Comparison of ENCODE assay signal across 24 cellular contexts in genomic region chr7:148368562-148368961, GRCh38.
"Had no signal": no experiment of that assay in that cellular context is flagged by ENCODE, and none has a peak within 500 bp of the region (broad histone marks: within the 10 kb centered on the region; RNA-seq: fewer than 3 reads in every experiment).

No MANE protein-coding gene starts in this region.

- H3K4me3 ChIP-seq: gastroesophageal sphincter, hepatocyte, neural progenitor cell, testis, transverse colon had no signal

- ATAC-seq: activated T-cell treated with anti-CD3 and anti-CD28 coated beads, Interleukin-2, amount 50 U/mL, for 72 hours; gastroesophageal sphincter; left cardiac atrium; left ventricle myocardium superior; naive thymus-derived CD8-positive, alpha-beta T cell; right cardiac atrium had no signal

- H3K4me1 Mint-ChIP-seq: activated CD4-positive, alpha-beta memory T cell treated with anti-CD3 and anti-CD28 coated beads, Interleukin-2, amount 10 ng/mL, durations not matched to agents 7 days and 5 days; activated CD4-positive, alpha-beta T cell treated with anti-CD3 and anti-CD28 coated beads, Interleukin-2, amount 10 ng/mL, durations not matched to agents 7 days and 5 days; naive thymus-derived CD8-positive, alpha-beta T cell; neural progenitor cell had no signal

- H3K4me2 ChIP-seq: hepatocyte had no signal

- H3K9me3 Mint-ChIP-seq: activated CD4-positive, alpha-beta memory T cell treated with anti-CD3 and anti-CD28 coated beads, Interleukin-2, amount 10 ng/mL, durations not matched to agents 7 days and 5 days; activated T-cell treated with anti-CD3 and anti-CD28 coated beads, Interleukin-2, amount 50 U/mL, for 72 hours had no signal

- H3K9ac ChIP-seq: neural progenitor cell had no signal

- H3K9me3 ChIP-seq: gastroesophageal sphincter, testis, transverse colon had no signal

- H3K4me1 ChIP-seq: gastroesophageal sphincter, testis, transverse colon had no signal

- H3K27me3 Mint-ChIP-seq: activated CD4-positive, alpha-beta memory T cell treated with anti-CD3 and anti-CD28 coated beads, Interleukin-2, amount 10 ng/mL, durations not matched to agents 7 days and 5 days; activated CD4-positive, alpha-beta T cell treated with anti-CD3 and anti-CD28 coated beads, Interleukin-2, amount 10 ng/mL, durations not matched to agents 7 days and 5 days; activated naive CD8-positive, alpha-beta T cell had no signal

- H3K27ac ChIP-seq: gastroesophageal sphincter, hepatocyte, testis, transverse colon had no signal

- H3K36me3 Mint-ChIP-seq: activated naive CD8-positive, alpha-beta T cell; naive thymus-derived CD8-positive, alpha-beta T cell had no signal

- DNase-seq: activated CD4-positive, alpha-beta memory T cell treated with anti-CD3 and anti-CD28 coated beads, Interleukin-2, amount 10 ng/mL, durations not matched to agents 7 days and 5 days; activated CD4-positive, alpha-beta T cell treated with anti-CD3 and anti-CD28 coated beads for 1 hour; activated CD4-positive, alpha-beta T cell treated with anti-CD3 and anti-CD28 coated beads, Interleukin-2, amount 10 ng/mL, durations not matched to agents 7 days and 5 days; activated naive CD4-positive, alpha-beta T cell; activated T-cell treated with anti-CD3 and anti-CD28 coated beads, Interleukin-2, amount 50 U/mL, for 72 hours; anterior cingulate cortex; effector CD8-positive, alpha-beta T cell; left cardiac atrium; left ventricle myocardium superior; mammary epithelial cell; midbrain; naive thymus-derived CD8-positive, alpha-beta T cell; right cardiac atrium; stimulated activated CD4-positive, alpha-beta T cell treated with anti-CD3 and anti-CD28 coated beads, Interleukin-15, amount 100 ng/mL, for 24 hours; stimulated activated CD4-positive, alpha-beta T cell treated with anti-CD3 and anti-CD28 coated beads, Interleukin-2, amount 100 ng/mL, for 24 hours; stimulated activated naive CD4-positive, alpha-beta T cell treated with Interleukin-2 at 50 U/mL for 16 hours; T-helper 9 cell; testis; transverse colon had no signal

- H3K4me3 Mint-ChIP-seq: activated CD4-positive, alpha-beta memory T cell treated with anti-CD3 and anti-CD28 coated beads, Interleukin-2, amount 10 ng/mL, durations not matched to agents 7 days and 5 days; activated CD4-positive, alpha-beta T cell treated with anti-CD3 and anti-CD28 coated beads, Interleukin-2, amount 10 ng/mL, durations not matched to agents 7 days and 5 days; activated naive CD8-positive, alpha-beta T cell; activated T-cell treated with anti-CD3 and anti-CD28 coated beads, Interleukin-2, amount 50 U/mL, for 72 hours; naive thymus-derived CD8-positive, alpha-beta T cell; neural progenitor cell; T-helper 1 cell treated with Interleukin-12 subunit alpha and Interleukin-12 subunit beta and Interleukin-4 antibody, amounts not matched to agents 30 μg/mL and 1 μg/mL, for 36 hours had no signal

- H3K79me2 ChIP-seq: hepatocyte had no signal

- H3K36me3 ChIP-seq: gastroesophageal sphincter, transverse colon had no signal

- H3K27ac Mint-ChIP-seq: activated CD4-positive, alpha-beta memory T cell treated with anti-CD3 and anti-CD28 coated beads, Interleukin-2, amount 10 ng/mL, durations not matched to agents 7 days and 5 days; activated CD4-positive, alpha-beta T cell treated with anti-CD3 and anti-CD28 coated beads, Interleukin-2, amount 10 ng/mL, durations not matched to agents 7 days and 5 days; activated naive CD8-positive, alpha-beta T cell; activated T-cell treated with anti-CD3 and anti-CD28 coated beads, Interleukin-2, amount 50 U/mL, for 72 hours; naive thymus-derived CD8-positive, alpha-beta T cell; neural progenitor cell; T-helper 1 cell treated with Interleukin-12 subunit alpha and Interleukin-12 subunit beta and Interleukin-4 antibody, amounts not matched to agents 30 μg/mL and 1 μg/mL, for 36 hours had no signal

- H3K27me3 ChIP-seq: gastroesophageal sphincter, hepatocyte, neural progenitor cell, testis, transverse colon had no signal
